15 cellular contexts compared by ENCODE assay signal in genomic region chr2:1548910-1549673, GRCh38.
"Had no signal": no experiment of that assay in that cellular context is flagged by ENCODE, and none has a peak within 500 bp of the region (broad histone marks: within the 10 kb centered on the region; RNA-seq: fewer than 3 reads in every experiment).

No MANE protein-coding gene starts in this region.

- H3K36me3 Mint-ChIP-seq: activated CD4-positive, alpha-beta memory T cell treated with anti-CD3 and anti-CD28 coated beads for 36 hours; activated naive CD4-positive, alpha-beta T cell treated with anti-CD3 and anti-CD28 coated beads, Interleukin-2, amount 10 ng/mL, durations not matched to agents 7 days and 5 days; natural killer cell treated with Interleukin-12 subunit alpha and Interleukin-12 subunit beta and Interleukin-15 and Interleukin-18, amount 100 ng/mL, for 72 hours had no signal

- H3K27ac Mint-ChIP-seq: activated CD4-positive, alpha-beta memory T cell treated with anti-CD3 and anti-CD28 coated beads for 36 hours; activated CD4-positive, alpha-beta T cell treated with anti-CD3 and anti-CD28 coated beads for 36 hours; activated naive CD4-positive, alpha-beta T cell treated with anti-CD3 and anti-CD28 coated beads, Interleukin-2, amount 10 ng/mL, durations not matched to agents 7 days and 5 days; activated T-cell treated with anti-CD3 and anti-CD28 coated beads, Interleukin-2, amount 50 U/mL, for 24 hours; progenitor cell of endocrine pancreas; T-helper 17 cell had no signal

- H3K27me3 ChIP-seq: hepatocyte, right lobe of liver, thyroid gland had no signal

- H3K4me3 Mint-ChIP-seq: activated CD4-positive, alpha-beta memory T cell treated with anti-CD3 and anti-CD28 coated beads for 36 hours; activated CD4-positive, alpha-beta T cell treated with anti-CD3 and anti-CD28 coated beads for 36 hours; activated naive CD4-positive, alpha-beta T cell treated with anti-CD3 and anti-CD28 coated beads, Interleukin-2, amount 10 ng/mL, durations not matched to agents 7 days and 5 days; activated T-cell treated with anti-CD3 and anti-CD28 coated beads, Interleukin-2, amount 50 U/mL, for 24 hours; natural killer cell treated with Interleukin-12 subunit alpha and Interleukin-12 subunit beta and Interleukin-15 and Interleukin-18, amount 100 ng/mL, for 72 hours; T-helper 17 cell had no signal

- H3K9me3 ChIP-seq: left lung, mucosa of descending colon, right lobe of liver, thyroid gland had no signal

- H3K9me3 Mint-ChIP-seq: activated CD4-positive, alpha-beta memory T cell treated with anti-CD3 and anti-CD28 coated beads for 36 hours; activated naive CD4-positive, alpha-beta T cell treated with anti-CD3 and anti-CD28 coated beads, Interleukin-2, amount 10 ng/mL, durations not matched to agents 7 days and 5 days; activated T-cell treated with anti-CD3 and anti-CD28 coated beads, Interleukin-2, amount 50 U/mL, for 24 hours; natural killer cell treated with Interleukin-12 subunit alpha and Interleukin-12 subunit beta and Interleukin-15 and Interleukin-18, amount 100 ng/mL, for 72 hours had no signal

- H3K27ac ChIP-seq: hepatocyte, left lung, right lobe of liver, thyroid gland, WERI-Rb-1 had no signal

- H3K4me3 ChIP-seq: hepatocyte, left lung, mucosa of descending colon, right lobe of liver, thyroid gland had no signal

- H3K36me3 ChIP-seq: left lung, right lobe of liver, WERI-Rb-1 had no signal

- DNase-seq: activated CD4-positive, alpha-beta memory T cell treated with anti-CD3 and anti-CD28 coated beads for 36 hours; activated CD4-positive, alpha-beta T cell treated with anti-CD3 and anti-CD28 coated beads for 36 hours; activated naive CD4-positive, alpha-beta T cell treated with anti-CD3 and anti-CD28 coated beads, Interleukin-2, amount 10 ng/mL, durations not matched to agents 7 days and 5 days; activated T-cell treated with anti-CD3 and anti-CD28 coated beads, Interleukin-2, amount 50 U/mL, for 24 hours; mucosa of descending colon; nucleus accumbens; stimulated activated CD4-positive, alpha-beta T cell treated with anti-CD3 and anti-CD28 coated beads, Interleukin-1b, Interleukin-23, amount 100 ng/mL, for 48 hours; T-helper 17 cell; WERI-Rb-1 had no signal
